In the genomic region with DNA sequence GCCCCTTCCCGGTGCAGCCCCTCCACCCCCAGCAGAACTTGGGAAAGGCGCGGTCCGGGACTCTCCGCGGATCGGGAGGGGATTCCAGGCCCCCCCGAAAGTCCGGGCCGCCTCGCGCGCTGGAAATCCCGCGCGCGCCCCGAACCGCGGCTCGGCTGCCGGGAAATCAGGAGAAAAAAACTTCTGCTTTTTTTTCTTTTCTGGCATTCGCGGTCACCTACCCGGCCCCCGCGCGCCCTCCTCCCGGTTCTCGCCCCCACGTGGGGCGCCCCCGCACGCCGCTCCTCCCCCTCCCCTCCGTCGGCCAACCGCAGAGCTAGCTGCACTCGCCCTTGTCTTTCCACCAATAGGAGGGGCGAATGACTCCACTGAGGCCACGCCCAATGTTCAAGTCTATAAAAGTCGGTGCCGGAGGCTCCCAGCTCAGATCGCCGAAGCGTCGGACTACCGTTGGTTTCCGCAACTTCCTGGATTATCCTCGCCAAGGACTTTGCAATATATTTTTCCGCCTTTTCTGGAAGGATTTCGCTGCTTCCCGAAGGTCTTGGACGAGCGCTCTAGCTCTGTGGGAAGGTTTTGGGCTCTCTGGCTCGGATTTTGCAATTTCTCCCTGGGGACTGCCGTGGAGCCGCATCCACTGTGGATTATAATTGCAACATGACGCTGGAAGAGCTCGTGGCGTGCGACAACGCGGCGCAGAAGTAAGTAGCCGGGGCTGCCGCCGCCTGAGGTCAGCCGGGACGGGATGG, we compare ENCODE assay signal across 8 cellular contexts.
DNase-seq lines count a peak whose midpoint lies in the region; ATAC-seq lines count a peak whose summit lies in the region.

A gene with protein sequence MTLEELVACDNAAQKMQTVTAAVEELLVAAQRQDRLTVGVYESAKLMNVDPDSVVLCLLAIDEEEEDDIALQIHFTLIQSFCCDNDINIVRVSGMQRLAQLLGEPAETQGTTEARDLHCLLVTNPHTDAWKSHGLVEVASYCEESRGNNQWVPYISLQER (plus strand): TSS at position 426 of the 749 bp plus-strand sequence. CDS start 232 bp downstream, at position 658.

- H3K9me3 Mint-ChIP-seq in central memory CD8-positive, alpha-beta T cell: no peaks in the 10 kb centered on the region

- ATAC-seq in GM18909 (IDR thresholded peaks at IDR 0.05; ENCODE audit: poor library complexity, unreplicated experiment): peak; percentile 60
- ATAC-seq in HG03342 (IDR thresholded peaks at IDR 0.05; ENCODE audit: unreplicated experiment): peak; percentile 44
- peak; percentile 57 to 60 for ATAC-seq in activated CD4-positive, CD25-positive, alpha-beta regulatory T cell treated with anti-CD3 and anti-CD28 coated beads, Interleukin-2, amount 50 U/mL, for 24 hours
- peak; percentile 61 for ATAC-seq in central memory CD8-positive, alpha-beta T cell (replicated peaks; ENCODE audit: extremely low read depth, poor library complexity, severe bottlenecking)

- H3K36me3 Mint-ChIP-seq in central memory CD8-positive, alpha-beta T cell (ENCODE audit: insufficient read depth): peaks cover 38% of the 10 kb centered on the region

- DNase-seq in AG08396 (ENCODE audit: low spot score) (peak; percentile 100), NCI-H446 (lab: John Stamatoyannopoulos, UW) (peak; percentile 60 to 84), islet precursor cell (peak; percentile 98)
- DNase-seq in central memory CD8-positive, alpha-beta T cell (ENCODE audit: low spot score in 2 of 2): peak; percentile 96 to 98
- peak; percentile 96 for DNase-seq in stimulated activated CD4-positive, alpha-beta T cell treated with anti-CD3 and anti-CD28 coated beads, Interleukin-12 subunit alpha, Interleukin-12 subunit beta, amount 100 ng/mL, for 4 hours

- H3K27ac Mint-ChIP-seq in central memory CD8-positive, alpha-beta T cell (ENCODE audit: low read depth): peak within 1 kb of the TSS; percentile 98

- peaks cover 33% of the 10 kb centered on the region for H3K4me1 Mint-ChIP-seq in central memory CD8-positive, alpha-beta T cell

- H3K27me3 Mint-ChIP-seq in central memory CD8-positive, alpha-beta T cell: no peaks in the 10 kb centered on the region

- H3K4me3 Mint-ChIP-seq in central memory CD8-positive, alpha-beta T cell: peak within 1 kb of the TSS; percentile 99

Comparison
In these comparisons a context has a peak if more than half of its experiments do, and no peak if none do; other contexts are left out.
1. Peak in every context shown above with its lines: DNase-seq and ATAC-seq.